ENCODE assay signal across 20 cellular contexts in the genomic region with DNA sequence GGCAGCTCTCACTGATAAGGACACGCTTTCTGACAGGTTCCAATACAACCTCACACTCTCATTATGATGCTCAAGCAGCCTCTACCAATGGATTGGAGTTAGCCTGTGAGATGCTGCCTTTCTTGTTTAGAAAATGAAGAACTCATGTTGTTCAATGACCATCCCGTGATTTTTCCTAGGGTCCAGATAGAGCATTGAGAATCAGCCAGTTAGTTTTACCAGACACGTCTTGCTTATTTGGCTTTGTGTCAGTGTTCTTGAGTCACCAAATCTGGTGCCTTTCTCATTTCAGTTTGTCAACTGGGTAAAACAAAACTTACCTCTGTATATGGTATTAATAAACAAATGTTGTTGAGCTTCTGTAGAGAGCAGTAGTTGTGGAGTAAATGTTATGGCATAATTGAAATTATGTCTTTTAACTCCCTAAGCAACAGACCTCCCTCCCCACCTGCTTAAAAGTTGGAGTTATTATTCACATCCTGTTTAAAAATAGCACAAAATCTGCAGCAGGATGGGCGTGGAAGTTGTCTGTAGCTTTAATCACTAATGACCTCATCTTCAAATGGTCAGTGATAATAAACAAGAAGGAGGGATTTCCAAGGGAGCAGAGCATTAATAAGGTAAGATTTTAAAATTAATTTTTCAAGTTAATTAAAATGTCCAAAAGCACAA.
"Had no signal": no experiment of that assay in that cellular context is flagged by ENCODE, and none has a peak within 500 bp of the region (broad histone marks: within the 10 kb centered on the region; RNA-seq: fewer than 3 reads in every experiment).

No MANE protein-coding gene starts in this region.

- H3K27me3 ChIP-seq: hepatocyte had no signal

- H3K27ac Mint-ChIP-seq: activated naive CD8-positive, alpha-beta T cell; activated T-cell treated with anti-CD3 and anti-CD28 coated beads, Interleukin-2, amount 50 U/mL, for 24 hours; natural killer cell; stimulated activated naive CD8-positive, alpha-beta T cell treated with anti-CD3 and anti-CD28 coated beads, Interleukin-15, Interleukin-2, amounts not matched to agents 100 ng/mL and 50 ng/mL, for 24 hours; type B pancreatic cell had no signal

- H3K36me3 Mint-ChIP-seq: activated naive CD8-positive, alpha-beta T cell; natural killer cell; type B pancreatic cell had no signal

- H3K9me3 Mint-ChIP-seq: activated T-cell treated with anti-CD3 and anti-CD28 coated beads, Interleukin-2, amount 50 U/mL, for 24 hours; central memory CD8-positive, alpha-beta T cell; natural killer cell; stimulated activated naive CD8-positive, alpha-beta T cell treated with anti-CD3 and anti-CD28 coated beads, Interleukin-15, Interleukin-2, amounts not matched to agents 100 ng/mL and 50 ng/mL, for 24 hours had no signal

- ATAC-seq: mucosa of descending colon, natural killer cell had no signal

- H3K4me2 ChIP-seq: hepatocyte had no signal

- H3K79me2 ChIP-seq: hepatocyte had no signal

- DNase-seq: activated CD4-positive, alpha-beta T cell treated with anti-CD3 and anti-CD28 coated beads, Interleukin-2, amount 50 U/mL, for 48 hours; activated CD4-positive, CD25-positive, alpha-beta regulatory T cell treated with anti-CD3 and anti-CD28 coated beads, Interleukin-2, amount 50 U/mL, for 72 hours; activated effector memory CD4-positive, alpha-beta T cell treated with Interleukin-2 at 50 U/mL for 16 hours; activated T-cell treated with anti-CD3 and anti-CD28 coated beads, Interleukin-2, amount 50 U/mL, for 24 hours; amniotic stem cell; cortex of kidney; effector CD8-positive, alpha-beta T cell; islet precursor cell; mucosa of descending colon; natural killer cell; posterior cingulate gyrus; retina; stimulated activated CD4-positive, alpha-beta T cell treated with anti-CD3 and anti-CD28 coated beads, Interleukin-15, amount 100 ng/mL, for 24 hours; stimulated activated CD4-positive, alpha-beta T cell treated with anti-CD3 and anti-CD28 coated beads, Interleukin-4, amount 100 ng/mL, for 4 hours; stimulated activated CD8-positive, alpha-beta memory T cell treated with anti-CD3 and anti-CD28 coated beads, Interleukin-4, amount 100 ng/mL, for 48 hours had no signal

- H3K4me3 ChIP-seq: hepatocyte, mucosa of descending colon had no signal

- H2AFZ ChIP-seq: hepatocyte had no signal

- H3K4me1 Mint-ChIP-seq: central memory CD8-positive, alpha-beta T cell; natural killer cell had no signal

- H3K27ac ChIP-seq: hepatocyte had no signal

- H3K9me3 ChIP-seq: mucosa of descending colon had no signal

- H3K4me3 Mint-ChIP-seq: activated naive CD8-positive, alpha-beta T cell; activated T-cell treated with anti-CD3 and anti-CD28 coated beads, Interleukin-2, amount 50 U/mL, for 24 hours; central memory CD8-positive, alpha-beta T cell; natural killer cell; stimulated activated naive CD8-positive, alpha-beta T cell treated with anti-CD3 and anti-CD28 coated beads, Interleukin-15, Interleukin-2, amounts not matched to agents 100 ng/mL and 50 ng/mL, for 24 hours; type B pancreatic cell had no signal
